ENCODE assay signal across 8 cellular contexts in the genomic region with DNA sequence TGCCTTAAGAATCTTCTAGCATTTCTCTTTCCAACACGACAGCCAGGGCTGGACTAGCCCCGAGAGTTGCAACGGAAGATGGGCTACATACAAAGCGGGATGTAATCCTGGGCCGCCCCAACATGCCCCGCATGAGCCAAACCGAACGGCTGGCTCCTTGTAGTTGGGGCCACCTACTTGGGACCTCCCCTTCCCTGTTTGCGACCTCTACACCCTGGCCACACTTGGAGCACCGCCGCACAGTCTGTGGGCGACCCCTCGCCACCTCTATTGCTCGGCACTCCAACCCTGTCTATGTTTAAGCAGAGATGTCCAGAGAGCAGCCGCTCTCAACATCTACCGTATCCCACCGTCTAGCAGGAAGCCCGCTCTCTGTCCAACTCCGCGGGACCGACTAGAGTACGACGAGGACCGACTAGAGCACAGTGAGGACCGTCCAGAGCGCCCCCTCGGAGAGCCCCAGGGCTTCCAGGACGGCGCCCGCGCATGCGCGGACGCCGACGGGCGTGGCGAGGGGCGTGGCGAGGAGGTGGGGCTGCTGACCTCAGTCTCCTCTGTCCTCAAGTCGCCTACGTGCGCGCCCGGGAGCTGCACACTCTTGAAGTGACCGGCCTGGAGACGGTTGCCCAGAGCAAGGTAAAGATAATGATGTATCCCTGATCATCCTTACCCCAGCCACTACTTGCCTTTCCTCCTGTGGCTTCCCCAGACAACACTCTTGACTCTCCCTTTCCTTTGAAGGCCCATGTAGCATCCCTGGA. TPM values are rescaled to one million over a fixed set of nuclear protein-coding genes. Genes with fewer than 3 reads are reported as not detected.
DNase-seq lines count a peak whose midpoint lies in the region; ATAC-seq and TF ChIP-seq lines count a peak whose summit lies in the region.

No MANE protein-coding gene starts in this region.

- no peak overlapping the region for H3K4ac ChIP-seq in neuronal stem cell (ENCODE audit: low read length)

- no peaks in the 10 kb centered on the region for H3K9me3 Mint-ChIP-seq in CD8-positive, alpha-beta memory T cell

- H3K9me3 ChIP-seq in CD8-positive, alpha-beta memory T cell (ENCODE audit: low read length): no peaks in the 10 kb centered on the region
- H3K9me3 ChIP-seq in Peyer's patch: no peaks in the 10 kb centered on the region
- H3K9me3 ChIP-seq in neuronal stem cell (replicated peaks in 1 of 2; ENCODE audit: control insufficient read depth in 2 of 2, insufficient read depth in 1 of 2, low read depth in 1 of 2, low read length in 2 of 2): peaks cover 0 to 3% of the 10 kb centered on the region in 2 donors
- no peaks in the 10 kb centered on the region for H3K9me3 ChIP-seq in subcutaneous abdominal adipose tissue (ENCODE audit: control insufficient read depth in 5 of 5, low read length in 5 of 5)

- peak overlapping the region; percentile 76 for H3K9ac ChIP-seq in neuronal stem cell (ENCODE audit: low read depth, low read length, poor library complexity)
- H3K9ac ChIP-seq in subcutaneous abdominal adipose tissue (ENCODE audit: low read length in 5 of 5): peak overlapping the region; percentile 59 to 84 (median 75)

- peaks cover 0 to 3% (median 0%) of the 10 kb centered on the region in 3 donors for H3K36me3 Mint-ChIP-seq in CD8-positive, alpha-beta memory T cell

- peak overlapping the region; percentile 58 for H3K27ac ChIP-seq in CD8-positive, alpha-beta memory T cell (ENCODE audit: low read depth, low read length)
- H3K27ac ChIP-seq in HL-60 (replicated peaks) (0 out of 2 replicates have a peak overlapping the region, but pooled peaks have one; percentile 25), Peyer's patch (peak overlapping the region; percentile 76 to 81 (median 80)), neuronal stem cell (replicated peaks; ENCODE audit: low read length) (no peak overlapping the region), subcutaneous abdominal adipose tissue (ENCODE audit: low read depth, low read length) (peak overlapping the region; percentile 97)

- TF ChIP-seq CTCF in HL-60 (IDR thresholded peaks at IDR 0.05; ENCODE audit: insufficient read depth, low read length): no peak
- peak in 1 of 6 experiments; percentile 26 for TF ChIP-seq CTCF in Peyer's patch (IDR thresholded peaks at IDR 0.05)
- TF ChIP-seq CTCF in fibroblast of villous mesenchyme (IDR thresholded peaks at IDR 0.05; ENCODE audit: insufficient read depth, low read depth, low read length): peak; percentile 6

- peak; percentile 58 to 78 for TF ChIP-seq POLR2A in Peyer's patch (IDR thresholded peaks at IDR 0.05)

- peak overlapping the region; percentile 85 to 93 (median 89) for H3K4me3 Mint-ChIP-seq in CD8-positive, alpha-beta memory T cell

- peak overlapping the region; percentile 6 for H3K23ac ChIP-seq in neuronal stem cell (ENCODE audit: low read depth, low read length, poor library complexity)

- no peaks in the 10 kb centered on the region for H3K27me3 Mint-ChIP-seq in CD8-positive, alpha-beta memory T cell

- POLR2A ChIA-PET in CD8-positive, alpha-beta memory T cell (lab: Charles Lee): interaction anchor here (0.6 to 0.9 kb wide), 2 partner anchors 8 to 41 kb away, joined by 3 read pairs; no protein-coding TSS in a partner anchor

- no peaks in the 10 kb centered on the region for H3K79me1 ChIP-seq in neuronal stem cell (ENCODE audit: low read depth, low read length)

- H3K36me3 ChIP-seq in CD8-positive, alpha-beta memory T cell (ENCODE audit: insufficient read depth, low read length): no peaks in the 10 kb centered on the region
- H3K36me3 ChIP-seq in Peyer's patch (no peaks in the 10 kb centered on the region), neuronal stem cell (replicated peaks in 1 of 2; ENCODE audit: control insufficient read depth in 2 of 2, insufficient read depth in 2 of 2, low read length in 2 of 2) (no peaks in the 10 kb centered on the region), subcutaneous abdominal adipose tissue (ENCODE audit: control insufficient read depth in 5 of 5, insufficient read depth in 5 of 5, low read length in 5 of 5) (no peaks in the 10 kb centered on the region)

- ATAC-seq in GM19372 (IDR thresholded peaks at IDR 0.05; ENCODE audit: low read depth, unreplicated experiment): peak; percentile 77

- H3K27me3 ChIP-seq in CD8-positive, alpha-beta memory T cell (ENCODE audit: insufficient read depth, low read length, poor library complexity, severe bottlenecking): no peaks in the 10 kb centered on the region
- H3K27me3 ChIP-seq in HL-60 (ENCODE audit: insufficient read depth, poor library complexity, severe bottlenecking) (no peaks in the 10 kb centered on the region), Peyer's patch (no peaks in the 10 kb centered on the region), neuronal stem cell (ENCODE audit: control insufficient read depth in 3 of 3, insufficient read depth in 3 of 3, low read depth in 1 of 3, low read length in 3 of 3) (no peaks in the 10 kb centered on the region), subcutaneous abdominal adipose tissue (ENCODE audit: control insufficient read depth in 5 of 5, insufficient read depth in 4 of 5, low read length in 5 of 5) (no peaks in the 10 kb centered on the region)

- no peak overlapping the region for H2BK12ac ChIP-seq in neuronal stem cell (ENCODE audit: low read length)

- H3K14ac ChIP-seq in neuronal stem cell (ENCODE audit: low read length): no peak overlapping the region

- peak overlapping the region; percentile 53 for H2BK5ac ChIP-seq in neuronal stem cell (ENCODE audit: low read length)

- H3K27ac Mint-ChIP-seq in CD8-positive, alpha-beta memory T cell: peak overlapping the region; percentile 79 to 93 (median 85)

- peak overlapping the region; percentile 49 for H3K4me3 ChIP-seq in CD8-positive, alpha-beta memory T cell (ENCODE audit: low read length)
- H3K4me3 ChIP-seq in HL-60 (replicated peaks; ENCODE audit: insufficient read depth, low read length) (peak overlapping the region; percentile 48), Peyer's patch (peak overlapping the region; percentile 41 to 57 (median 50)), fibroblast of villous mesenchyme (ENCODE audit: low read depth, low read length) (peak overlapping the region; percentile 73), neuronal stem cell (ENCODE audit: low read length in 2 of 2) (peak overlapping the region in 1 of 2 donors; percentile 77), subcutaneous abdominal adipose tissue (ENCODE audit: low read depth in 1 of 5, low read length in 5 of 5) (peak overlapping the region; percentile 71 to 78 (median 75))

- H3K4me2 ChIP-seq in neuronal stem cell (ENCODE audit: insufficient read depth, low read length, poor library complexity, severe bottlenecking): peak overlapping the region; percentile 57

- H3K4me1 ChIP-seq in CD8-positive, alpha-beta memory T cell (ENCODE audit: insufficient read depth, low read length): peaks cover 5% of the 10 kb centered on the region
- H3K4me1 ChIP-seq in Peyer's patch (peaks cover 0 to 5% (median 4%) of the 10 kb centered on the region in 4 donors), neuronal stem cell (ENCODE audit: control insufficient read depth in 2 of 2, insufficient read depth in 1 of 2, low read depth in 1 of 2, low read length in 2 of 2) (peaks cover 0 to 3% of the 10 kb centered on the region in 2 donors), subcutaneous abdominal adipose tissue (ENCODE audit: control insufficient read depth in 5 of 5, insufficient read depth in 5 of 5, low read length in 5 of 5) (peaks cover 2 to 38% (median 25%) of the 10 kb centered on the region in 5 donors)

- no peak overlapping the region for H2AFZ ChIP-seq in neuronal stem cell (ENCODE audit: low read length)

- peak; percentile 62 to 87 (median 75) for DNase-seq in CD8-positive, alpha-beta memory T cell
- DNase-seq in HL-60 (ENCODE audit: low read depth in 1 of 2, low spot score in 1 of 2) (peak; percentile 80 to 82), Peyer's patch (peak; percentile 89 to 97 (median 93)), fibroblast of villous mesenchyme (ENCODE audit: low read depth) (peak; percentile 93), neuronal stem cell (ENCODE audit: low spot score) (peak; percentile 80)
- peak; percentile 74 for DNase-seq in activated effector memory CD4-positive, alpha-beta T cell treated with Interleukin-2 at 50 U/mL for 16 hours

- no CpG with 5 or more reads among the region's 47 CpGs for WGBS in neuronal stem cell (ENCODE audit: extremely low coverage in 2 of 2, insufficient read length in 2 of 2, insufficient replicate concordance in 1 of 2), 2 donors

- no peak overlapping the region for H2AK5ac ChIP-seq in neuronal stem cell (ENCODE audit: low read depth, low read length)

- H4K91ac ChIP-seq in neuronal stem cell (ENCODE audit: low read depth, low read length, poor library complexity): peak overlapping the region; percentile 98

- H2BK15ac ChIP-seq in neuronal stem cell (ENCODE audit: low read length): peak overlapping the region; percentile 59

- no peak overlapping the region for H2BK120ac ChIP-seq in neuronal stem cell (ENCODE audit: low read depth, low read length)

- peak overlapping the region; percentile 66 for H3K18ac ChIP-seq in neuronal stem cell (ENCODE audit: low read length)

- CTCF ChIA-PET in CD8-positive, alpha-beta memory T cell (lab: Charles Lee): no interaction called here

- H4K8ac ChIP-seq in neuronal stem cell (ENCODE audit: low read depth, low read length): peak overlapping the region; percentile 77

- peaks cover 14 to 26% (median 23%) of the 10 kb centered on the region in 3 donors for H3K4me1 Mint-ChIP-seq in CD8-positive, alpha-beta memory T cell

RNA-seq across cellular contexts. Expression of gene NEAT1, which starts 32.3 kb away (rescaled TPM):
- 100 to 1,000 TPM; 196 to 204 TPM for total RNA-seq in CD8-positive, alpha-beta memory T cell
- 2.7 TPM for polyA plus RNA-seq in CD8-positive, alpha-beta memory T cell
- total RNA-seq in Peyer's patch: 1,000 to 10,000 TPM in 2 of 4 donors, 100 to 1,000 TPM in 2; 705 to 1,411 (median 1,064) TPM
- total RNA-seq in fibroblast of villous mesenchyme: 413 and 487 TPM in 2 replicates
- polyA plus RNA-seq in neuronal stem cell (2013, experiment 1 of 2): 2.0 TPM
- polyA plus RNA-seq in neuronal stem cell (2013, experiment 2 of 2): 2.5 TPM

RNA-seq across cellular contexts. Expression of gene MALAT1, which starts 44.0 kb away (rescaled TPM):
- 1,000 to 10,000 TPM; 4,639 to 4,912 TPM for total RNA-seq in CD8-positive, alpha-beta memory T cell
- 2,529 TPM for polyA plus RNA-seq in CD8-positive, alpha-beta memory T cell
- total RNA-seq in Peyer's patch (over 10,000 TPM; 10,683 to 28,425 (median 19,356) TPM), fibroblast of villous mesenchyme (12,351 and 16,563 TPM in 2 replicates)
- polyA plus RNA-seq in neuronal stem cell (2013, experiment 1 of 2): 502 TPM
- 539 TPM for polyA plus RNA-seq in neuronal stem cell (2013, experiment 2 of 2)
